10 cellular contexts compared by ENCODE assay signal in genomic region chr1:54331091-54331772, GRCh38.
A peak's percentile ranks its signal among the peaks of the same experiment; 100 is the strongest.
DNase-seq lines count a peak whose midpoint lies in the region; ATAC-seq and TF ChIP-seq lines count a peak whose summit lies in the region.
"Had no signal": no experiment of that assay in that cellular context is flagged by ENCODE, and none has a peak within 500 bp of the region (broad histone marks: within the 10 kb centered on the region; RNA-seq: fewer than 3 reads in every experiment).

No MANE protein-coding gene starts in this region.

- TF ChIP-seq POLR2A in IMR-90 (IDR thresholded peaks at IDR 0.05; ENCODE audit: low read depth, low read length): no peak

- peak overlapping the region; percentile 4; the same call in 1 of the 2 replicates for H2BK20ac ChIP-seq in IMR-90 (ENCODE audit: low read depth, low read length)

- intact Hi-C loops in IMR-90 (cut with micrococcal nuclease): no loop called here

- H2BK5ac ChIP-seq in IMR-90 (ENCODE audit: low read depth, low read length, poor library complexity, severe bottlenecking): no peak overlapping the region

- peaks cover 53 to 81% of the 10 kb centered on the region in 2 experiments for H3K79me1 ChIP-seq in IMR-90 (ENCODE audit: low read depth in 1 of 2, low read length in 2 of 2)

- peaks cover 4% of the 10 kb centered on the region; the same call in 1 of the 2 replicates for H3K36me3 ChIP-seq in IMR-90 (ENCODE audit: control insufficient read depth, insufficient read depth, low read length)

- no TSS peak for BruUV-seq in IMR-90 (replicated peaks; lab: Mats Ljungman, UMichigan)

- peak overlapping the region in 1 of 2 experiments; percentile 6; a peak in 1 of 4 replicates for H4K8ac ChIP-seq in IMR-90 (ENCODE audit: low read depth in 2 of 2, low read length in 2 of 2)

- TF ChIP-seq CTCF in AG09319 (IDR thresholded peaks at IDR 0.05; ENCODE audit: low read depth, low read length) (no peak), IMR-90 (conservative IDR thresholded peaks at IDR 0.05; ENCODE audit: low read depth, low read length) (no peak)

- peak overlapping the region; percentile 26 for H2AK9ac ChIP-seq in IMR-90 (replicated peaks; ENCODE audit: low read depth, low read length, poor library complexity)

- H3K9ac ChIP-seq in IMR-90 (ENCODE audit: low read depth, low read length): no peak overlapping the region

- H3K23ac ChIP-seq in IMR-90 (ENCODE audit: low read depth, low read length): peak overlapping the region; percentile 40; the same call in 1 of the 2 replicates

- DNase-seq in AG09319 (ENCODE audit: extremely low read depth, low read depth) (peak; percentile 82), IMR-90 (peak; percentile 71), myocyte (ENCODE audit: low read depth) (peak; percentile 73), 8988T (no peak), KG1 (lab: John Stamatoyannopoulos, UW) (no peak), NCI-H510A (lab: John Stamatoyannopoulos, UW) (no peak)
- no peak for DNase-seq in activated CD4-positive, CD25-positive, alpha-beta regulatory T cell (lab: John Stamatoyannopoulos, UW)
- DNase-seq: activated CD4-positive, CD25-positive, alpha-beta regulatory T cell treated with anti-CD3 and anti-CD28 coated beads, Interleukin-2, amount 50 U/mL, for 72 hours had no signal

- H3K4me3 ChIP-seq in IMR-90 (ENCODE audit: insufficient read depth, low read depth, low read length): no peak overlapping the region

- H2BK120ac ChIP-seq in IMR-90 (ENCODE audit: low read depth, low read length): peak overlapping the region; percentile 35

- no peak for TF ChIP-seq RAD21 in IMR-90 (IDR thresholded peaks at IDR 0.05; ENCODE audit: low read length)

- H3K56ac ChIP-seq in IMR-90 (ENCODE audit: extremely low read depth, insufficient read depth, low read length): no peak overlapping the region

- H3K14ac ChIP-seq in IMR-90 (replicated peaks; ENCODE audit: low read depth, low read length): peak overlapping the region; percentile 16; the same call in 1 of the 2 replicates

- 90% methylated on average over 2 of the region's 12 CpGs; no CpG with 5 or more reads in 1 of the 2 experiments for WGBS in IMR-90 (ENCODE audit: extremely low coverage in 2 of 2, insufficient read length in 1 of 2), 2 experiments

- in situ Hi-C loops in IMR-90 (cut with MboI; ENCODE audit: low sequenced_read_pairs): no loop called here

- peaks cover 25% of the 10 kb centered on the region; the same call in 1 of the 2 replicates for H4K20me1 ChIP-seq in IMR-90 (ENCODE audit: insufficient read depth, low read length)

- H4K5ac ChIP-seq in IMR-90 (ENCODE audit: low read depth, low read length): peak overlapping the region; percentile 14; the same call in 1 of the 2 replicates

- peak overlapping the region; percentile 54 for H3K18ac ChIP-seq in IMR-90 (ENCODE audit: low read depth, low read length)

- no peak overlapping the region for H2AFZ ChIP-seq in IMR-90 (replicated peaks; ENCODE audit: low read length, poor library complexity)

- POLR2A ChIA-PET in IMR-90 (lab: Charles Lee; ENCODE audit: unreplicated experiment): no interaction called here

- H4K91ac ChIP-seq in IMR-90 (ENCODE audit: insufficient read depth, low read depth, low read length): peak overlapping the region; percentile 30

- dilution Hi-C loops in IMR-90 (cut with HindIII; ENCODE audit: low sequenced_read_pairs, unreplicated experiment): no loop called here

- peaks cover 58% of the 10 kb centered on the region for H3K4me1 ChIP-seq in IMR-90 (ENCODE audit: control insufficient read depth, insufficient read depth, low read length)

- H3K27ac ChIP-seq in IMR-90 (ENCODE audit: insufficient read depth, low read length) (peak overlapping the region; percentile 3; the same call in 1 of the 2 replicates), angular gyrus (ENCODE audit: low read depth, low read length) (peak overlapping the region; percentile 62)

- peak overlapping the region; percentile 67 for H3K4ac ChIP-seq in IMR-90 (ENCODE audit: low read depth, low read length)

- H2BK15ac ChIP-seq in IMR-90 (ENCODE audit: low read depth, low read length): 0 out of 3 replicates have a peak overlapping the region, but pooled peaks have one; percentile 4

- H2AK5ac ChIP-seq in IMR-90 (ENCODE audit: low read depth, low read length): peak overlapping the region; percentile 12; the same call in 1 of the 2 replicates

- no peak for ATAC-seq in IMR-90 (ENCODE audit: low read depth)
- ATAC-seq: HepG2 had no signal

- H3K9me1 ChIP-seq in IMR-90 (ENCODE audit: insufficient read depth, low read length): peaks cover 37% of the 10 kb centered on the region

- 0 out of 2 replicates have a peak overlapping the region, but pooled peaks have one; percentile 3 for H3K4me2 ChIP-seq in IMR-90 (ENCODE audit: low read depth, low read length)

- H3K9me3 ChIP-seq in IMR-90 (ENCODE audit: control insufficient read depth, insufficient read depth, low read length): no peaks in the 10 kb centered on the region

- CTCF ChIA-PET in IMR-90 (lab: Yijun Ruan, JAX): no interaction called here

- no peaks in the 10 kb centered on the region for H3K27me3 ChIP-seq in IMR-90 (ENCODE audit: control insufficient read depth, insufficient read depth, low read length)

TF ChIP-seq in IMR-90, 13 proteins besides CTCF, POLR2A, EP300 and RAD21:
- no peak for TF ChIP-seq MXI1 (IDR thresholded peaks at IDR 0.05; ENCODE audit: borderline replicate concordance, low read depth, low read length)
- no peak for TF ChIP-seq SMC3 (IDR thresholded peaks at IDR 0.05; ENCODE audit: low read depth, low read length)
- TF ChIP-seq CHD1 (IDR thresholded peaks at IDR 0.05; ENCODE audit: low read depth, low read length): no peak
- no peak for TF ChIP-seq USF2 (IDR thresholded peaks at IDR 0.05; ENCODE audit: low read depth, low read length)
- no peak for TF ChIP-seq MAZ (IDR thresholded peaks at IDR 0.05; ENCODE audit: borderline replicate concordance, low read depth, low read length)
- TF ChIP-seq FOS (IDR thresholded peaks at IDR 0.05; ENCODE audit: low read depth, low read length): no peak
- TF ChIP-seq NFE2L2 (IDR thresholded peaks at IDR 0.05; ENCODE audit: low read depth, low read length): no peak
- TF ChIP-seq MAFK (IDR thresholded peaks at IDR 0.05; ENCODE audit: low read depth, low read length): no peak
- no peak for TF ChIP-seq RCOR1 (IDR thresholded peaks at IDR 0.05; ENCODE audit: insufficient replicate concordance, low read length)
- no peak for TF ChIP-seq CEBPB (IDR thresholded peaks at IDR 0.05; ENCODE audit: low read depth, low read length)
- TF ChIP-seq ELK1 (IDR thresholded peaks at IDR 0.05; ENCODE audit: borderline replicate concordance, low read depth, low read length): no peak

Comparison
In these comparisons a context has a peak if more than half of its experiments do, and no peak if none do; other contexts are left out.
1. DNase-seq: peak in AG09319 (single experiment), IMR-90 (single experiment) and myocyte (single experiment); none in 8988T (single experiment), KG1 (single experiment), activated CD4-positive, CD25-positive, alpha-beta regulatory T cell (0 of 4) and NCI-H510A (single experiment).